11 cellular contexts compared by ENCODE assay signal in the genomic region with DNA sequence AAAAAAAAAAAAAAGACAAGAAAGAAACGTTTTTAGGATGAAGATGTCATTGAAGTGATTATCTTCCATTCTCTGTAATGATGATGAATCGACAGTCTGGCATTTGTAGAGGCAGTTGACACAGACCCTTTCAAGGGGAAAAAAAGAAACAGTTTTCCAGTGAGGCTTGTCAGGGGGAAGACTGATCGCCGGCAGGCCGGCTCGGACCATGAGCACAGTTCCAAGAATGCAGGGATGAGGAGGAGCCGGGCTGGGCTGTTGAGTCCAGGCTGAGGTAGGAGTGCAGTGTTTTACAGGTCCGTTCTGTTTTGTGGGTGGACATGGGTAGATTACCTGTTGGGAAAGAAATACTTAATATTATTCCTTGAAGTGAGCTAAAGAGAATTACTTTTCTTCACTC.
DNase-seq lines count a peak whose midpoint lies in the region; ATAC-seq and TF ChIP-seq lines count a peak whose summit lies in the region.
"Had no signal": no experiment of that assay in that cellular context is flagged by ENCODE, and none has a peak within 500 bp of the region (broad histone marks: within the 10 kb centered on the region; RNA-seq: fewer than 3 reads in every experiment).

No MANE protein-coding gene starts in this region.

- H3K27ac ChIP-seq in A673 (ENCODE audit: low read depth, low read length, poor library complexity, severe bottlenecking) (peak overlapping the region; percentile 18), Peyer's patch (peak overlapping the region; percentile 40 to 79 (median 68)), epithelial cell of prostate (peak overlapping the region; percentile 71), neural cell (ENCODE audit: low read length) (no peak overlapping the region)
- H3K27ac ChIP-seq in CD8-positive, alpha-beta memory T cell (ENCODE audit: low read depth, low read length), result no peak overlapping the region
- H3K27ac ChIP-seq: KMS-11 had no signal

- peak; percentile 50 for TF ChIP-seq EP300 in neural cell (conservative IDR thresholded peaks at IDR 0.05; ENCODE audit: poor library complexity, severe bottlenecking)

- H3K9me3 ChIP-seq in A673 (ENCODE audit: low read depth, low read length, poor library complexity, severe bottlenecking), result no peaks in the 10 kb centered on the region
- no peaks in the 10 kb centered on the region for H3K9me3 ChIP-seq in Peyer's patch
- H3K9me3 ChIP-seq in neural cell (ENCODE audit: low read length), result no peaks in the 10 kb centered on the region
- no peaks in the 10 kb centered on the region for H3K9me3 ChIP-seq in CD8-positive, alpha-beta memory T cell (ENCODE audit: low read length)

- POLR2A ChIA-PET in A673 (lab: Charles Lee; ENCODE audit: low non-redundant PET), result no interaction called here
- POLR2A ChIA-PET in activated CD4-positive, alpha-beta T cell treated with anti-CD3 and anti-CD28 coated beads for 36 hours (lab: Charles Lee), result no interaction called here
- POLR2A ChIA-PET in CD8-positive, alpha-beta memory T cell (lab: Charles Lee), result no interaction called here

- H3F3A ChIP-seq in neural cell (ENCODE audit: insufficient read depth, low read length, poor library complexity, severe bottlenecking), result no peaks in the 10 kb centered on the region

- no peak overlapping the region for H3K4me3 ChIP-seq in A673 (ENCODE audit: low read depth, low read length, poor library complexity, severe bottlenecking)
- H3K4me3 ChIP-seq in Peyer's patch, result no peak overlapping the region
- H3K4me3 ChIP-seq in neural cell (ENCODE audit: low read length), result no peak overlapping the region
- H3K4me3 ChIP-seq in CD8-positive, alpha-beta memory T cell (ENCODE audit: low read length), result no peak overlapping the region

- no peak for DNase-seq in A673 (ENCODE audit: low spot score)
- DNase-seq in Peyer's patch, result no peak
- DNase-seq in epithelial cell of prostate (ENCODE audit: low read depth, low spot score), result no peak
- DNase-seq in activated CD4-positive, alpha-beta T cell treated with anti-CD3 and anti-CD28 coated beads for 36 hours, result no peak
- DNase-seq in CD8-positive, alpha-beta memory T cell, result no peak

- CTCF ChIA-PET in A673 (lab: Charles Lee), result no interaction called here
- CTCF ChIA-PET in activated CD4-positive, alpha-beta T cell treated with anti-CD3 and anti-CD28 coated beads for 36 hours (lab: Charles Lee), result no interaction called here
- CTCF ChIA-PET in CD8-positive, alpha-beta memory T cell (lab: Charles Lee), result no interaction called here

- no TSS peak for BruUV-seq in A673 (replicated peaks; lab: Mats Ljungman, UMichigan)

- no peak overlapping the region for H3K4me2 ChIP-seq in neural cell (ENCODE audit: low read length)
- H3K4me2 ChIP-seq: KMS-11 had no signal

- TF ChIP-seq POLR2A in Peyer's patch (IDR thresholded peaks at IDR 0.05), result no peak

- H3K27me3 ChIP-seq in A673 (replicated peaks; ENCODE audit: insufficient read depth, low read depth, low read length, poor library complexity) (no peaks in the 10 kb centered on the region), Peyer's patch (no peaks in the 10 kb centered on the region), neural cell (ENCODE audit: insufficient read depth, low read depth, low read length) (no peaks in the 10 kb centered on the region)
- no peaks in the 10 kb centered on the region for H3K27me3 ChIP-seq in CD8-positive, alpha-beta memory T cell (ENCODE audit: insufficient read depth, low read length, poor library complexity, severe bottlenecking)

- H3K36me3 ChIP-seq in A673 (ENCODE audit: insufficient read depth, low read length, poor library complexity, severe bottlenecking) (no peaks in the 10 kb centered on the region), Peyer's patch (no peaks in the 10 kb centered on the region), neural cell (ENCODE audit: insufficient read depth, low read length) (no peaks in the 10 kb centered on the region)
- H3K36me3 ChIP-seq in CD8-positive, alpha-beta memory T cell (ENCODE audit: insufficient read depth, low read length), result no peaks in the 10 kb centered on the region

- H3K4me1 Mint-ChIP-seq in activated CD4-positive, alpha-beta T cell treated with anti-CD3 and anti-CD28 coated beads for 36 hours, result no peaks in the 10 kb centered on the region
- H3K4me1 Mint-ChIP-seq in CD8-positive, alpha-beta memory T cell, result no peaks in the 10 kb centered on the region

- TF ChIP-seq RAD21 in neural cell (conservative IDR thresholded peaks at IDR 0.05), result no peak

- ATAC-seq in activated CD4-positive, alpha-beta T cell treated with anti-CD3 and anti-CD28 coated beads for 36 hours, result no peak
- ATAC-seq in HG03469 (IDR thresholded peaks at IDR 0.05; ENCODE audit: unreplicated experiment), result no peak
- no peak for ATAC-seq in GM19328 (IDR thresholded peaks at IDR 0.05; ENCODE audit: unreplicated experiment)

- no peaks in the 10 kb centered on the region for H3K27me3 Mint-ChIP-seq in activated CD4-positive, alpha-beta T cell treated with anti-CD3 and anti-CD28 coated beads for 36 hours
- H3K27me3 Mint-ChIP-seq in CD8-positive, alpha-beta memory T cell, result no peaks in the 10 kb centered on the region
- H3K27me3 Mint-ChIP-seq: dendritic cell treated with granulocyte-macrophage colony-stimulating factor and Interleukin-4, amounts not matched to agents 40 ng/mL and 50 ng/mL, for 4 days had no signal

- H3K4me1 ChIP-seq in A673 (ENCODE audit: insufficient read depth, low read length, poor library complexity, severe bottlenecking) (peaks cover 20% of the 10 kb centered on the region), Peyer's patch (no peaks in the 10 kb centered on the region)
- no peaks in the 10 kb centered on the region for H3K4me1 ChIP-seq in CD8-positive, alpha-beta memory T cell (ENCODE audit: insufficient read depth, low read length)

- no peaks in the 10 kb centered on the region for H4K20me1 ChIP-seq in neural cell (ENCODE audit: insufficient read depth)

- H3K36me3 Mint-ChIP-seq in activated CD4-positive, alpha-beta T cell treated with anti-CD3 and anti-CD28 coated beads for 36 hours (ENCODE audit: low read depth), result peaks cover 2% of the 10 kb centered on the region
- peaks cover 0 to 5% (median 4%) of the 10 kb centered on the region in 3 donors for H3K36me3 Mint-ChIP-seq in CD8-positive, alpha-beta memory T cell

- H3K9me2 ChIP-seq in neural cell (ENCODE audit: insufficient read depth, low read length), result no peaks in the 10 kb centered on the region

- no peaks in the 10 kb centered on the region for H3K79me2 ChIP-seq in neural cell (replicated peaks; ENCODE audit: insufficient read depth, low read length)

- intact Hi-C loops in A673 (cut with micrococcal nuclease; ENCODE audit: unreplicated experiment), result no loop called here
- intact Hi-C loops in activated CD4-positive, alpha-beta T cell treated with anti-CD3 and anti-CD28 coated beads for 36 hours (cut with DNase I, micrococcal nuclease), result no loop called here

- no peak for TF ChIP-seq CTCF in A673 (conservative IDR thresholded peaks at IDR 0.05; ENCODE audit: low read depth, low read length)
- TF ChIP-seq CTCF in Peyer's patch (IDR thresholded peaks at IDR 0.05), result no peak
- TF ChIP-seq CTCF in neural cell (IDR thresholded peaks at IDR 0.05; ENCODE audit: poor library complexity, severe bottlenecking), result no peak

- no peak overlapping the region for H3K27ac Mint-ChIP-seq in activated CD4-positive, alpha-beta T cell treated with anti-CD3 and anti-CD28 coated beads for 36 hours
- peak overlapping the region in 1 of 8 donors; percentile 39 for H3K27ac Mint-ChIP-seq in CD8-positive, alpha-beta memory T cell
- H3K27ac Mint-ChIP-seq: dendritic cell treated with granulocyte-macrophage colony-stimulating factor and Interleukin-4, amounts not matched to agents 40 ng/mL and 50 ng/mL, for 4 days; T-helper 2 cell treated with Interferon-gamma antibody and Interleukin-4, amounts not matched to agents 5 μg/mL and 100 μg/mL, for 36 hours had no signal

- H3K4me3 Mint-ChIP-seq in activated CD4-positive, alpha-beta T cell treated with anti-CD3 and anti-CD28 coated beads for 36 hours, result no peak overlapping the region
- H3K4me3 Mint-ChIP-seq in CD8-positive, alpha-beta memory T cell, result no peak overlapping the region
- H3K4me3 Mint-ChIP-seq: dendritic cell treated with granulocyte-macrophage colony-stimulating factor and Interleukin-4, amounts not matched to agents 40 ng/mL and 50 ng/mL, for 4 days; T-helper 2 cell treated with Interferon-gamma antibody and Interleukin-4, amounts not matched to agents 5 μg/mL and 100 μg/mL, for 36 hours had no signal

- no peak overlapping the region for H3K9ac ChIP-seq in neural cell (ENCODE audit: low read length)
- H3K9ac ChIP-seq: KMS-11 had no signal

- no peak overlapping the region for H2AFZ ChIP-seq in neural cell (ENCODE audit: low read depth, low read length)

- no peaks in the 10 kb centered on the region for H3K9me3 Mint-ChIP-seq in activated CD4-positive, alpha-beta T cell treated with anti-CD3 and anti-CD28 coated beads for 36 hours (ENCODE audit: low read depth)
- no peaks in the 10 kb centered on the region for H3K9me3 Mint-ChIP-seq in CD8-positive, alpha-beta memory T cell
- H3K9me3 Mint-ChIP-seq: dendritic cell treated with granulocyte-macrophage colony-stimulating factor and Interleukin-4, amounts not matched to agents 40 ng/mL and 50 ng/mL, for 4 days; T-helper 2 cell treated with Interferon-gamma antibody and Interleukin-4, amounts not matched to agents 5 μg/mL and 100 μg/mL, for 36 hours had no signal

TF ChIP-seq in neural cell, 6 proteins besides CTCF, POLR2A, EP300 and RAD21:
- peak; percentile 23 for TF ChIP-seq POLR2AphosphoS5 (IDR thresholded peaks at IDR 0.05)
- TF ChIP-seq MXI1 (conservative IDR thresholded peaks at IDR 0.05; ENCODE audit: poor library complexity, severe bottlenecking), result no peak
- no peak for TF ChIP-seq SMC3 (conservative IDR thresholded peaks at IDR 0.05; ENCODE audit: poor library complexity)
- no peak for TF ChIP-seq TAF1 (IDR thresholded peaks at IDR 0.05; ENCODE audit: low read depth)

Comparison
In these comparisons a context has a peak if more than half of its experiments do, and no peak if none do; other contexts are left out.
1. H3K27ac ChIP-seq: peak in A673 (single experiment), Peyer's patch (4 of 4) and epithelial cell of prostate (single experiment); none in neural cell (single experiment) and CD8-positive, alpha-beta memory T cell (single experiment).